In genomic region chr7:133081605-133082389, GRCh38 we compare ENCODE assay signal across 8 cellular contexts. TPM values are rescaled to one million over a fixed set of nuclear protein-coding genes. Genes with fewer than 3 reads are reported as not detected.
A peak's percentile ranks its signal among the peaks of the same experiment; 100 is the strongest.
DNase-seq lines count a peak whose midpoint lies in the region; ATAC-seq and TF ChIP-seq lines count a peak whose summit lies in the region.

TSS of gene CHCHD3 (minus strand) at chr7:133082090. CDS start at chr7:133081937, 153 bp downstream.

- DNase-seq in GM04504 (ENCODE audit: low read depth) (peak; percentile 98), NCI-H1048 (lab: John Stamatoyannopoulos, UW) (peak; percentile 98), SK-N-SH (peak; percentile 98), substantia nigra (lab: John Stamatoyannopoulos, UW) (peak; percentile 78 to 100 (median 98))
- peak; percentile 96 for DNase-seq in activated naive CD4-positive, alpha-beta T cell treated with anti-CD3 and anti-CD28 coated beads, Interleukin-2, amount 50 U/mL, for 16 hours

- H3K36me3 ChIP-seq in SK-N-SH (replicated peaks in 1 of 2; ENCODE audit: control insufficient read depth in 1 of 2, insufficient read depth in 2 of 2, low read length in 1 of 2) (peaks cover 15 to 21% of the 10 kb centered on the region in 2 experiments), gastroesophageal sphincter (no peaks in the 10 kb centered on the region), neutrophil (no peaks in the 10 kb centered on the region)

- no peaks in the 10 kb centered on the region for H3F3A ChIP-seq in SK-N-SH (replicated peaks; ENCODE audit: insufficient read depth)

- WGBS in SK-N-SH (ENCODE audit: low lambda C conversion rate): under 1% methylated on average over 48 of the region's 58 CpGs
- 0 to 2% methylated on average over 4 to 7 of the region's 58 CpGs for WGBS in gastroesophageal sphincter (ENCODE audit: low coverage in 1 of 2), 2 donors

- peak within 1 kb of the TSS; percentile 83 for H2AFZ ChIP-seq in SK-N-SH (ENCODE audit: low read depth)

- H3K4me3 ChIP-seq in SK-N-SH (ENCODE audit: low read depth in 2 of 2, low read length in 1 of 2) (peak within 1 kb of the TSS; percentile 86 to 97), gastroesophageal sphincter (peak within 1 kb of the TSS; percentile 80 to 87), neutrophil (ENCODE audit: low read depth in 1 of 2, low read length in 1 of 2) (peak within 1 kb of the TSS; percentile 66 to 69)

- no peak for TF ChIP-seq CTCF in SK-N-SH (IDR thresholded peaks at IDR 0.05)
- TF ChIP-seq CTCF in gastroesophageal sphincter (IDR thresholded peaks at IDR 0.05): no peak
- no peak for TF ChIP-seq CTCF in neutrophil (IDR thresholded peaks at IDR 0.05)

- H3K4me1 ChIP-seq in SK-N-SH (ENCODE audit: control insufficient read depth in 1 of 2, insufficient read depth in 2 of 2, low read depth in 1 of 2, low read length in 1 of 2): peaks cover 5 to 26% of the 10 kb centered on the region in 2 experiments; a peak in 3 of 4 replicates
- peaks cover 4 to 36% (median 5%) of the 10 kb centered on the region in 3 donors for H3K4me1 ChIP-seq in gastroesophageal sphincter
- H3K4me1 ChIP-seq in neutrophil (ENCODE audit: control insufficient read depth in 1 of 2, insufficient read depth in 1 of 2, low read depth in 1 of 2, low read length in 1 of 2): peaks cover 9 to 12% of the 10 kb centered on the region in 2 experiments

- POLR2A ChIA-PET in SK-N-SH (lab: Yijun Ruan, JAX): interaction anchor here (0.6 to 1.0 kb wide), 2 partner anchors 54 to 171 kb away, joined by 3 to 7 read pairs; partner anchors contain the start of gene EXOC4

- H3K9me3 ChIP-seq in SK-N-SH (no peaks in the 10 kb centered on the region), gastroesophageal sphincter (no peaks in the 10 kb centered on the region), neutrophil (no peaks in the 10 kb centered on the region)

- TF ChIP-seq EP300 in SK-N-SH (IDR thresholded peaks at IDR 0.05; ENCODE audit: borderline replicate concordance in 1 of 2, low read depth in 1 of 2, low read length in 1 of 2) (no peak), gastroesophageal sphincter (IDR thresholded peaks at IDR 0.05) (no peak)

- CTCF ChIA-PET in SK-N-SH (lab: Yijun Ruan, JAX): interaction anchor here (0.9 to 1.0 kb wide), 3 partner anchors 31 to 501 kb away, joined by 3 read pairs; no protein-coding TSS in a partner anchor

- ATAC-seq in HG02571 (IDR thresholded peaks at IDR 0.05; ENCODE audit: unreplicated experiment): peak; percentile 100
- peak; percentile 100 for ATAC-seq in gastroesophageal sphincter

- 0 out of 2 replicates have a peak, but pooled peaks have one; percentile 3 for TF ChIP-seq RAD21 in SK-N-SH (IDR thresholded peaks at IDR 0.05; ENCODE audit: low read length)

- TF ChIP-seq POLR2A in gastroesophageal sphincter (IDR thresholded peaks at IDR 0.05): peak; percentile 52 to 54

- H3K79me2 ChIP-seq in SK-N-SH (ENCODE audit: insufficient read depth): peaks cover 50% of the 10 kb centered on the region

- H3K4me2 ChIP-seq in SK-N-SH: peak within 1 kb of the TSS; percentile 95

- H3K9ac ChIP-seq in SK-N-SH: peak within 1 kb of the TSS; percentile 84

- peaks cover 30% of the 10 kb centered on the region for H4K20me1 ChIP-seq in SK-N-SH (ENCODE audit: insufficient read depth)

- no peaks in the 10 kb centered on the region for H3K27me3 ChIP-seq in SK-N-SH (ENCODE audit: insufficient read depth)
- H3K27me3 ChIP-seq in gastroesophageal sphincter: no peaks in the 10 kb centered on the region
- no peaks in the 10 kb centered on the region for H3K27me3 ChIP-seq in neutrophil

- no peaks in the 10 kb centered on the region for H3K9me2 ChIP-seq in SK-N-SH

- peak within 1 kb of the TSS; percentile 81 to 86 for H3K27ac ChIP-seq in SK-N-SH (ENCODE audit: low read depth in 2 of 2, low read length in 1 of 2)
- H3K27ac ChIP-seq in gastroesophageal sphincter: peak within 1 kb of the TSS; percentile 67 to 85 (median 82)
- peak within 1 kb of the TSS; percentile 51 for H3K27ac ChIP-seq in neutrophil
- H3K27ac ChIP-seq in substantia nigra (ENCODE audit: low read depth, low read length, poor library complexity, severe bottlenecking): peak within 1 kb of the TSS; percentile 71

TF ChIP-seq in SK-N-SH, 30 proteins besides CTCF, POLR2A, EP300 and RAD21 (continues in another document):
- TF ChIP-seq POLR2AphosphoS5 (IDR thresholded peaks at IDR 0.05; ENCODE audit: low read depth, low read length): peak; percentile 87
- TF ChIP-seq, protein P1, sequence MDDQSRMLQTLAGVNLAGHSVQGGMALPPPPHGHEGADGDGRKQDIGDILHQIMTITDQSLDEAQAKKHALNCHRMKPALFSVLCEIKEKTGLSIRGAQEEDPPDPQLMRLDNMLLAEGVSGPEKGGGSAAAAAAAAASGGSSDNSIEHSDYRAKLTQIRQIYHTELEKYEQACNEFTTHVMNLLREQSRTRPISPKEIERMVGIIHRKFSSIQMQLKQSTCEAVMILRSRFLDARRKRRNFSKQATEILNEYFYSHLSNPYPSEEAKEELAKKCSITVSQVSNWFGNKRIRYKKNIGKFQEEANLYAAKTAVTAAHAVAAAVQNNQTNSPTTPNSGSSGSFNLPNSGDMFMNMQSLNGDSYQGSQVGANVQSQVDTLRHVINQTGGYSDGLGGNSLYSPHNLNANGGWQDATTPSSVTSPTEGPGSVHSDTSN (IDR thresholded peaks at IDR 0.05): peak; percentile 96
- no peak; the same call in 1 of the 2 replicates for TF ChIP-seq TAF1 (IDR thresholded peaks at IDR 0.05; ENCODE audit: borderline replicate concordance, low read depth, low read length)
- TF ChIP-seq FOXJ3 (CRISPR knock-in tag; IDR thresholded peaks at IDR 0.05): peak; percentile 68; the same call in 1 of the 2 replicates
- TF ChIP-seq ELF1 (IDR thresholded peaks at IDR 0.05): peak; percentile 48
- peak; percentile 80; the same call in 1 of the 2 replicates for TF ChIP-seq SIN3A (IDR thresholded peaks at IDR 0.05; ENCODE audit: borderline replicate concordance, low read depth, low read length)
- TF ChIP-seq, protein P2, sequence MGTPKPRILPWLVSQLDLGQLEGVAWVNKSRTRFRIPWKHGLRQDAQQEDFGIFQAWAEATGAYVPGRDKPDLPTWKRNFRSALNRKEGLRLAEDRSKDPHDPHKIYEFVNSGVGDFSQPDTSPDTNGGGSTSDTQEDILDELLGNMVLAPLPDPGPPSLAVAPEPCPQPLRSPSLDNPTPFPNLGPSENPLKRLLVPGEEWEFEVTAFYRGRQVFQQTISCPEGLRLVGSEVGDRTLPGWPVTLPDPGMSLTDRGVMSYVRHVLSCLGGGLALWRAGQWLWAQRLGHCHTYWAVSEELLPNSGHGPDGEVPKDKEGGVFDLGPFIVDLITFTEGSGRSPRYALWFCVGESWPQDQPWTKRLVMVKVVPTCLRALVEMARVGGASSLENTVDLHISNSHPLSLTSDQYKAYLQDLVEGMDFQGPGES (IDR thresholded peaks at IDR 0.05; ENCODE audit: low read depth, low read length): peak; percentile 68
- no peak for TF ChIP-seq MEF2A (IDR thresholded peaks at IDR 0.05; ENCODE audit: borderline replicate concordance, low read depth)
- TF ChIP-seq, protein P3, sequence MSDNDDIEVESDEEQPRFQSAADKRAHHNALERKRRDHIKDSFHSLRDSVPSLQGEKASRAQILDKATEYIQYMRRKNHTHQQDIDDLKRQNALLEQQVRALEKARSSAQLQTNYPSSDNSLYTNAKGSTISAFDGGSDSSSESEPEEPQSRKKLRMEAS (IDR thresholded peaks at IDR 0.05; ENCODE audit: low read depth): peak; percentile 87
- no peak for TF ChIP-seq RXRA (IDR thresholded peaks at IDR 0.05; ENCODE audit: borderline replicate concordance, low read depth)
- no peak for TF ChIP-seq FOXM1 (IDR thresholded peaks at IDR 0.05; ENCODE audit: low read depth)
- TF ChIP-seq NFIC (IDR thresholded peaks at IDR 0.05; ENCODE audit: borderline replicate concordance): no peak; the same call in 1 of the 2 replicates
- peak; percentile 98 for TF ChIP-seq USF1 (IDR thresholded peaks at IDR 0.05; ENCODE audit: borderline replicate concordance, low read depth)
- peak; percentile 97 for TF ChIP-seq CHD2 (IDR thresholded peaks at IDR 0.05; ENCODE audit: low read length, partially characterized antibody)
- TF ChIP-seq REST (IDR thresholded peaks at IDR 0.05; ENCODE audit: low read depth, low read length): no peak
- 0 out of 2 replicates have a peak, but pooled peaks have one; percentile 16 for TF ChIP-seq SMC3 (IDR thresholded peaks at IDR 0.05; ENCODE audit: low read depth, low read length)

RNA-seq across cellular contexts. Expression of gene CHCHD3, which starts in this region (rescaled TPM):
- polyA plus RNA-seq in SK-N-SH (2012; rRNA removed): 97.1 and 119 TPM in 2 replicates
- 135 and 141 TPM in 2 replicates for polyA plus RNA-seq in SK-N-SH (2012; cell fraction: cytosol; rRNA removed)
- 25.0 and 44.7 TPM in 2 replicates for polyA plus RNA-seq in SK-N-SH (2012; cell fraction: nucleus; rRNA removed)
- 10 to 100 TPM; 54.0 to 88.6 (median 61.3) TPM for total RNA-seq in gastroesophageal sphincter

Comparison
In these comparisons a context has a peak if more than half of its experiments do, and no peak if none do; other contexts are left out.
1. Peak in every context shown above with its lines: DNase-seq, ATAC-seq, H3K4me3 ChIP-seq and H3K27ac ChIP-seq.